Comparison of ENCODE assay signal across 8 cellular contexts in genomic region chr1:161159087-161159914, GRCh38. TPM values are rescaled to one million over a fixed set of nuclear protein-coding genes. Genes with fewer than 3 reads are reported as not detected.
A peak's percentile ranks its signal among the peaks of the same experiment; 100 is the strongest.
DNase-seq lines count a peak whose midpoint lies in the region; ATAC-seq and TF ChIP-seq lines count a peak whose summit lies in the region.

USP21 (plus strand) TSS chr1:161159500; CDS start chr1:161160641, 1,141 bp downstream.

- peak in 1 of 3 experiments; percentile 15 for TF ChIP-seq CTCF in vagina (IDR thresholded peaks at IDR 0.05)

- H3K27ac ChIP-seq in angular gyrus (ENCODE audit: low read depth, low read length) = peak within 1 kb of the TSS; percentile 97
- peak within 1 kb of the TSS; percentile 90 for H3K27ac ChIP-seq in vagina

- no peaks in the 10 kb centered on the region for H3K9me3 ChIP-seq in vagina

- DNase-seq in NCI-H1930 (lab: John Stamatoyannopoulos, UW) (peak; percentile 84 to 89), left ventricle myocardium superior (peak; percentile 96), pulmonary artery endothelial cell (ENCODE audit: low read depth, low spot score) (peak; percentile 71), vagina (ENCODE audit: extremely low spot score in 2 of 2) (peak in 1 of 2 donors; percentile 93)

- peaks cover 0 to 31% of the 10 kb centered on the region in 2 donors for H3K36me3 ChIP-seq in vagina

- H3K27me3 ChIP-seq in vagina = no peaks in the 10 kb centered on the region

- intact Hi-C loops in T-helper 2 cell treated with Interferon-gamma antibody and Interleukin-4, amounts not matched to agents 100 ng/mL and 5 ng/mL, for 36 hours (cut with micrococcal nuclease) = loop anchor here (2.0 kb wide), 1 partner anchor 44 kb away; the partner anchor contains the start of gene NDUFS2
- intact Hi-C loops in left ventricle myocardium superior (cut with micrococcal nuclease) (no loop called here), vagina (cut with DNase I) (no loop called here)

- TF ChIP-seq POLR2A in vagina (IDR thresholded peaks at IDR 0.05) = peak in 1 of 2 donors; percentile 49

- peak within 1 kb of the TSS; percentile 89 to 98 for H3K4me3 ChIP-seq in vagina

- H3K4me1 ChIP-seq in vagina = peaks cover 46% of the 10 kb centered on the region

- ATAC-seq in GM18499 (IDR thresholded peaks at IDR 0.05; ENCODE audit: insufficient read depth, unreplicated experiment) (peak; percentile 54), HG02943 (IDR thresholded peaks at IDR 0.05; ENCODE audit: low read depth, unreplicated experiment) (peak; percentile 83), left ventricle myocardium superior (peak; percentile 97)

RNA-seq across cellular contexts. Expression of gene USP21, which starts in this region (rescaled TPM):
- 30.9 and 35.3 TPM in 2 replicates for total RNA-seq in T-helper 2 cell treated with Interferon-gamma antibody and Interleukin-4, amounts not matched to agents 100 ng/mL and 5 ng/mL, for 36 hours
- total RNA-seq in left ventricle myocardium superior (22.9 TPM), pulmonary artery endothelial cell (4.6 and 8.3 TPM in 2 replicates), vagina (19.4 TPM)
